In genomic region chr7:56028942-56029630, GRCh38 we compare ENCODE assay signal across 1 cellular context.
TF ChIP-seq lines count a peak whose summit lies in the region.

No MANE protein-coding gene starts in this region.

TF ChIP-seq in HepG2, 621 proteins besides CTCF, POLR2A, EP300 and RAD21 (continued from another document and continues in another):
- TF ChIP-seq, protein P1, sequence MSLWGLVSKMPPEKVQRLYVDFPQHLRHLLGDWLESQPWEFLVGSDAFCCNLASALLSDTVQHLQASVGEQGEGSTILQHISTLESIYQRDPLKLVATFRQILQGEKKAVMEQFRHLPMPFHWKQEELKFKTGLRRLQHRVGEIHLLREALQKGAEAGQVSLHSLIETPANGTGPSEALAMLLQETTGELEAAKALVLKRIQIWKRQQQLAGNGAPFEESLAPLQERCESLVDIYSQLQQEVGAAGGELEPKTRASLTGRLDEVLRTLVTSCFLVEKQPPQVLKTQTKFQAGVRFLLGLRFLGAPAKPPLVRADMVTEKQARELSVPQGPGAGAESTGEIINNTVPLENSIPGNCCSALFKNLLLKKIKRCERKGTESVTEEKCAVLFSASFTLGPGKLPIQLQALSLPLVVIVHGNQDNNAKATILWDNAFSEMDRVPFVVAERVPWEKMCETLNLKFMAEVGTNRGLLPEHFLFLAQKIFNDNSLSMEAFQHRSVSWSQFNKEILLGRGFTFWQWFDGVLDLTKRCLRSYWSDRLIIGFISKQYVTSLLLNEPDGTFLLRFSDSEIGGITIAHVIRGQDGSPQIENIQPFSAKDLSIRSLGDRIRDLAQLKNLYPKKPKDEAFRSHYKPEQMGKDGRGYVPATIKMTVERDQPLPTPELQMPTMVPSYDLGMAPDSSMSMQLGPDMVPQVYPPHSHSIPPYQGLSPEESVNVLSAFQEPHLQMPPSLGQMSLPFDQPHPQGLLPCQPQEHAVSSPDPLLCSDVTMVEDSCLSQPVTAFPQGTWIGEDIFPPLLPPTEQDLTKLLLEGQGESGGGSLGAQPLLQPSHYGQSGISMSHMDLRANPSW (CRISPR knock-in tag; IDR thresholded peaks at IDR 0.05; ENCODE audit: borderline replicate concordance) = no peak
- TF ChIP-seq BCL3 (CRISPR knock-in tag; IDR thresholded peaks at IDR 0.05) (no peak), ZNF362 (CRISPR knock-in tag; IDR thresholded peaks at IDR 0.05; ENCODE audit: borderline replicate concordance) (peak; percentile 80), MXI1 (IDR thresholded peaks at IDR 0.05; ENCODE audit: borderline replicate concordance, low read depth, low read length) (peak; percentile 35; the same call in 1 of the 3 replicates), ZNF34 (CRISPR knock-in tag; IDR thresholded peaks at IDR 0.05; ENCODE audit: borderline replicate concordance) (no peak), GMEB2 (CRISPR knock-in tag; IDR thresholded peaks at IDR 0.05; ENCODE audit: low read depth) (no peak), DMAP1 (CRISPR knock-in tag; IDR thresholded peaks at IDR 0.05) (no peak), KMT2B (CRISPR knock-in tag; IDR thresholded peaks at IDR 0.05) (peak; percentile 39; the same call in 1 of the 2 replicates), ZNF33B (CRISPR knock-in tag; IDR thresholded peaks at IDR 0.05) (no peak), ZNF441 (CRISPR knock-in tag; IDR thresholded peaks at IDR 0.05; ENCODE audit: borderline replicate concordance) (peak; percentile 41; the same call in 1 of the 2 replicates), ZNF674 (CRISPR knock-in tag; IDR thresholded peaks at IDR 0.05; ENCODE audit: low read depth) (no peak), NCOA2 (CRISPR knock-in tag; IDR thresholded peaks at IDR 0.05) (peak; percentile 67), ATF2 (CRISPR knock-in tag; IDR thresholded peaks at IDR 0.05) (0 out of 2 replicates have a peak, but pooled peaks have one; percentile 50), GATA4 (IDR thresholded peaks at IDR 0.05; ENCODE audit: borderline replicate concordance, low read depth) (no peak), TBP (CRISPR knock-in tag; IDR thresholded peaks at IDR 0.05) (no peak), LCORL (IDR thresholded peaks at IDR 0.05) (peak; percentile 21; the same call in 1 of the 2 replicates), LCORL (CRISPR knock-in tag; IDR thresholded peaks at IDR 0.05) (0 out of 2 replicates have a peak, but pooled peaks have one; percentile 58), CHD2 (IDR thresholded peaks at IDR 0.05; ENCODE audit: low read depth, low read length) (no peak), PPARG (CRISPR knock-in tag; conservative IDR thresholded peaks at IDR 0.05) (peak; percentile 54; the same call in 1 of the 2 replicates), ZSCAN29 (CRISPR knock-in tag; conservative IDR thresholded peaks at IDR 0.05) (0 out of 2 replicates have a peak, but pooled peaks have one; percentile 57), FOXC1 (CRISPR knock-in tag; IDR thresholded peaks at IDR 0.05; ENCODE audit: borderline replicate concordance) (no peak), KAT7 (CRISPR knock-in tag; IDR thresholded peaks at IDR 0.05; ENCODE audit: borderline replicate concordance) (no peak), HOMEZ (CRISPR knock-in tag; IDR thresholded peaks at IDR 0.05; ENCODE audit: low read depth) (no peak; the same call in 1 of the 2 replicates), RXRB (CRISPR knock-in tag; IDR thresholded peaks at IDR 0.05; ENCODE audit: borderline replicate concordance) (peak; percentile 61; the same call in 1 of the 2 replicates), TARDBP (CRISPR knock-in tag; IDR thresholded peaks at IDR 0.05) (no peak), ISL2 (CRISPR knock-in tag; IDR thresholded peaks at IDR 0.05) (peak; percentile 33), FOXA1 (IDR thresholded peaks at IDR 0.05) (no peak), FOXA1 (CRISPR knock-in tag; IDR thresholded peaks at IDR 0.05) (0 out of 2 replicates have a peak, but pooled peaks have one; percentile 45), TBX3 (IDR thresholded peaks at IDR 0.05; ENCODE audit: borderline replicate concordance) (no peak), SALL1 (CRISPR knock-in tag; IDR thresholded peaks at IDR 0.05) (peak; percentile 69), SUZ12 (IDR thresholded peaks at IDR 0.05; ENCODE audit: low read depth, low read length) (no peak), MTA1 (CRISPR knock-in tag; IDR thresholded peaks at IDR 0.05; ENCODE audit: borderline replicate concordance) (0 out of 2 replicates have a peak, but pooled peaks have one; percentile 44), ISX (CRISPR knock-in tag; conservative IDR thresholded peaks at IDR 0.05) (no peak), ZMYM3 (CRISPR knock-in tag; IDR thresholded peaks at IDR 0.05) (peak; percentile 78), NR2F2 (IDR thresholded peaks at IDR 0.05; ENCODE audit: borderline replicate concordance, low read depth) (peak; percentile 50; the same call in 1 of the 2 replicates), PITX1 (CRISPR knock-in tag; IDR thresholded peaks at IDR 0.05) (no peak), ZNF605 (CRISPR knock-in tag; IDR thresholded peaks at IDR 0.05) (no peak), ZNF883 (CRISPR knock-in tag; IDR thresholded peaks at IDR 0.05; ENCODE audit: not compliant biosample characterization) (no peak), TCF7 (IDR thresholded peaks at IDR 0.05; ENCODE audit: low read depth) (peak; percentile 64), MIER3 (CRISPR knock-in tag; IDR thresholded peaks at IDR 0.05; ENCODE audit: borderline replicate concordance) (peak; percentile 44; the same call in 1 of the 2 replicates), ZNF572 (CRISPR knock-in tag; IDR thresholded peaks at IDR 0.05) (no peak)
- TF ChIP-seq, protein P2, sequence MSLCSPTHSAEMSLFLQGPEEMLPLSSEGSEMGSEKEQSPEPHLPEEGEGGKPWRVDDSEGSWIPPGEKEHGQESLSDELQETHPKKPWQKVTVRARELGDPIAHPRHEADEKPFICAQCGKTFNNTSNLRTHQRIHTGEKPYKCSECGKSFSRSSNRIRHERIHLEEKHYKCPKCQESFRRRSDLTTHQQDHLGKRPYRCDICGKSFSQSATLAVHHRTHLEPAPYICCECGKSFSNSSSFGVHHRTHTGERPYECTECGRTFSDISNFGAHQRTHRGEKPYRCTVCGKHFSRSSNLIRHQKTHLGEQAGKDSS (CRISPR knock-in tag; IDR thresholded peaks at IDR 0.05; ENCODE audit: borderline replicate concordance, low read depth) = no peak
- TF ChIP-seq, protein P3, sequence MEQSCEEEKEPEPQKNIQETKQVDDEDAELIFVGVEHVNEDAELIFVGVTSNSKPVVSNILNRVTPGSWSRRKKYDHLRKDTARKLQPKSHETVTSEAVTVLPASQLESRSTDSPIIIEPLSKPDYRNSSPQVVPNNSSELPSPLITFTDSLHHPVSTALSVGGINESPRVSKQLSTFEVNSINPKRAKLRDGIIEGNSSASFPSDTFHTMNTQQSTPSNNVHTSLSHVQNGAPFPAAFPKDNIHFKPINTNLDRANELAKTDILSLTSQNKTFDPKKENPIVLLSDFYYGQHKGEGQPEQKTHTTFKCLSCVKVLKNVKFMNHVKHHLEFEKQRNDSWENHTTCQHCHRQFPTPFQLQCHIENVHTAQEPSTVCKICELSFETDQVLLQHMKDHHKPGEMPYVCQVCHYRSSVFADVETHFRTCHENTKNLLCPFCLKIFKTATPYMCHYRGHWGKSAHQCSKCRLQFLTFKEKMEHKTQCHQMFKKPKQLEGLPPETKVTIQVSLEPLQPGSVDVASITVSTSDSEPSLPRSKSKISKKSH (CRISPR knock-in tag; IDR thresholded peaks at IDR 0.05; ENCODE audit: borderline replicate concordance) = no peak
- TF ChIP-seq, protein P4, sequence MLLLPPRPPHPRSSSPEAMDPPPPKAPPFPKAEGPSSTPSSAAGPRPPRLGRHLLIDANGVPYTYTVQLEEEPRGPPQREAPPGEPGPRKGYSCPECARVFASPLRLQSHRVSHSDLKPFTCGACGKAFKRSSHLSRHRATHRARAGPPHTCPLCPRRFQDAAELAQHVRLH (CRISPR knock-in tag; IDR thresholded peaks at IDR 0.05; ENCODE audit: borderline replicate concordance, low read depth) = peak; percentile 12; the same call in 1 of the 2 replicates
- TF ChIP-seq, protein P5, sequence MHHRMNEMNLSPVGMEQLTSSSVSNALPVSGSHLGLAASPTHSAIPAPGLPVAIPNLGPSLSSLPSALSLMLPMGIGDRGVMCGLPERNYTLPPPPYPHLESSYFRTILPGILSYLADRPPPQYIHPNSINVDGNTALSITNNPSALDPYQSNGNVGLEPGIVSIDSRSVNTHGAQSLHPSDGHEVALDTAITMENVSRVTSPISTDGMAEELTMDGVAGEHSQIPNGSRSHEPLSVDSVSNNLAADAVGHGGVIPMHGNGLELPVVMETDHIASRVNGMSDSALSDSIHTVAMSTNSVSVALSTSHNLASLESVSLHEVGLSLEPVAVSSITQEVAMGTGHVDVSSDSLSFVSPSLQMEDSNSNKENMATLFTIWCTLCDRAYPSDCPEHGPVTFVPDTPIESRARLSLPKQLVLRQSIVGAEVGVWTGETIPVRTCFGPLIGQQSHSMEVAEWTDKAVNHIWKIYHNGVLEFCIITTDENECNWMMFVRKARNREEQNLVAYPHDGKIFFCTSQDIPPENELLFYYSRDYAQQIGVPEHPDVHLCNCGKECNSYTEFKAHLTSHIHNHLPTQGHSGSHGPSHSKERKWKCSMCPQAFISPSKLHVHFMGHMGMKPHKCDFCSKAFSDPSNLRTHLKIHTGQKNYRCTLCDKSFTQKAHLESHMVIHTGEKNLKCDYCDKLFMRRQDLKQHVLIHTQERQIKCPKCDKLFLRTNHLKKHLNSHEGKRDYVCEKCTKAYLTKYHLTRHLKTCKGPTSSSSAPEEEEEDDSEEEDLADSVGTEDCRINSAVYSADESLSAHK (CRISPR knock-in tag; IDR thresholded peaks at IDR 0.05; ENCODE audit: borderline replicate concordance) = no peak
- TF ChIP-seq, protein P6, sequence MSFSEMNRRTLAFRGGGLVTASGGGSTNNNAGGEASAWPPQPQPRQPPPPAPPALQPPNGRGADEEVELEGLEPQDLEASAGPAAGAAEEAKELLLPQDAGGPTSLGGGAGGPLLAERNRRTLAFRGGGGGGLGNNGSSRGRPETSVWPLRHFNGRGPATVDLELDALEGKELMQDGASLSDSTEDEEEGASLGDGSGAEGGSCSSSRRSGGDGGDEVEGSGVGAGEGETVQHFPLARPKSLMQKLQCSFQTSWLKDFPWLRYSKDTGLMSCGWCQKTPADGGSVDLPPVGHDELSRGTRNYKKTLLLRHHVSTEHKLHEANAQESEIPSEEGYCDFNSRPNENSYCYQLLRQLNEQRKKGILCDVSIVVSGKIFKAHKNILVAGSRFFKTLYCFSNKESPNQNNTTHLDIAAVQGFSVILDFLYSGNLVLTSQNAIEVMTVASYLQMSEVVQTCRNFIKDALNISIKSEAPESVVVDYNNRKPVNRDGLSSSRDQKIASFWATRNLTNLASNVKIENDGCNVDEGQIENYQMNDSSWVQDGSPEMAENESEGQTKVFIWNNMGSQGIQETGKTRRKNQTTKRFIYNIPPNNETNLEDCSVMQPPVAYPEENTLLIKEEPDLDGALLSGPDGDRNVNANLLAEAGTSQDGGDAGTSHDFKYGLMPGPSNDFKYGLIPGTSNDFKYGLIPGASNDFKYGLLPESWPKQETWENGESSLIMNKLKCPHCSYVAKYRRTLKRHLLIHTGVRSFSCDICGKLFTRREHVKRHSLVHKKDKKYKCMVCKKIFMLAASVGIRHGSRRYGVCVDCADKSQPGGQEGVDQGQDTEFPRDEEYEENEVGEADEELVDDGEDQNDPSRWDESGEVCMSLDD (CRISPR knock-in tag; IDR thresholded peaks at IDR 0.05; ENCODE audit: borderline replicate concordance) = 0 out of 2 replicates have a peak, but pooled peaks have one; percentile 3
